13 cellular contexts compared by ENCODE assay signal in genomic region chr17:75765981-75766380, GRCh38. TPM values are rescaled to one million over a fixed set of nuclear protein-coding genes. Genes with fewer than 3 reads are reported as not detected.
A peak's percentile ranks its signal among the peaks of the same experiment; 100 is the strongest.
DNase-seq lines count a peak whose midpoint lies in the region; ATAC-seq and TF ChIP-seq lines count a peak whose summit lies in the region.
"Had no signal": no experiment of that assay in that cellular context is flagged by ENCODE, and none has a peak within 500 bp of the region (broad histone marks: within the 10 kb centered on the region; RNA-seq: fewer than 3 reads in every experiment).

No MANE protein-coding gene starts in this region.

- TF ChIP-seq EP300 in transverse colon (IDR thresholded peaks at IDR 0.05; ENCODE audit: low read depth) = no peak

- no peak for TF ChIP-seq CTCF in mesothelial cell of epicardium (IDR thresholded peaks at IDR 0.05; ENCODE audit: unreplicated experiment)
- TF ChIP-seq CTCF in transverse colon (IDR thresholded peaks at IDR 0.05) = no peak
- TF ChIP-seq CTCF in thyroid gland (IDR thresholded peaks at IDR 0.05) = no peak

- intact Hi-C loops in activated T-helper 1 cell treated with anti-CD3 and anti-CD28 coated beads, Interleukin-12 subunit alpha, Interleukin-12 subunit beta, Interleukin-2, Interleukin-4 antibody, amounts not matched to agents 30 ng/mL and 10 ng/mL and 1 ng/mL, durations not matched to agents 14 hours and 24 hours and 36 hours (cut with micrococcal nuclease) = loop anchor here (1.0 to 2.0 kb wide), 4 partner anchors 8 to 83 kb away; a partner anchor contains a TSS
- intact Hi-C loops in transverse colon (cut with DNase I; ENCODE audit: low total_unique reads) (loop anchor here (10.0 kb wide), 1 partner anchor 1331 kb away; the partner anchor contains the start of gene GPRC5C), thyroid gland (cut with DNase I) (no loop called here)

- no peak for TF ChIP-seq POLR2A in transverse colon (IDR thresholded peaks at IDR 0.05)
- TF ChIP-seq POLR2A in thyroid gland (IDR thresholded peaks at IDR 0.05) = no peak

- ATAC-seq in activated naive CD4-positive, alpha-beta T cell treated with anti-CD3 and anti-CD28 coated beads, Interleukin-2, amount 50 U/mL, for 72 hours = no peak

- no peaks in the 10 kb centered on the region for H3K9me3 ChIP-seq in transverse colon
- H3K9me3 ChIP-seq in thyroid gland = no peaks in the 10 kb centered on the region
- H3K9me3 ChIP-seq: ovary had no signal

- no peak overlapping the region for H3K4me3 ChIP-seq in transverse colon
- H3K4me3 ChIP-seq in thyroid gland (replicated peaks in 1 of 3) = no peak overlapping the region

- H3K36me3 Mint-ChIP-seq in activated naive CD4-positive, alpha-beta T cell treated with anti-CD3 and anti-CD28 coated beads, Interleukin-2, amount 50 U/mL, for 24 hours = no peaks in the 10 kb centered on the region
- no peaks in the 10 kb centered on the region for H3K36me3 Mint-ChIP-seq in activated naive CD4-positive, alpha-beta T cell treated with anti-CD3 and anti-CD28 coated beads, Interleukin-2, amount 50 U/mL, for 72 hours
- H3K36me3 Mint-ChIP-seq in activated T-helper 1 cell treated with anti-CD3 and anti-CD28 coated beads, Interleukin-12 subunit alpha, Interleukin-12 subunit beta, Interleukin-2, Interleukin-4 antibody, amounts not matched to agents 30 ng/mL and 10 ng/mL and 1 ng/mL, durations not matched to agents 14 hours and 24 hours and 36 hours (ENCODE audit: low read depth) = no peaks in the 10 kb centered on the region
- H3K36me3 Mint-ChIP-seq in mesothelial cell of epicardium = peaks cover 2% of the 10 kb centered on the region

- no peak overlapping the region for H3K27ac Mint-ChIP-seq in activated naive CD4-positive, alpha-beta T cell treated with anti-CD3 and anti-CD28 coated beads, Interleukin-2, amount 50 U/mL, for 24 hours
- peak overlapping the region in 1 of 2 donors; percentile 55 for H3K27ac Mint-ChIP-seq in activated naive CD4-positive, alpha-beta T cell treated with anti-CD3 and anti-CD28 coated beads, Interleukin-2, amount 50 U/mL, for 72 hours
- H3K27ac Mint-ChIP-seq in activated T-helper 1 cell treated with anti-CD3 and anti-CD28 coated beads, Interleukin-12 subunit alpha, Interleukin-12 subunit beta, Interleukin-2, Interleukin-4 antibody, amounts not matched to agents 30 ng/mL and 10 ng/mL and 1 ng/mL, durations not matched to agents 14 hours and 24 hours and 36 hours = no peak overlapping the region
- H3K27ac Mint-ChIP-seq in mesothelial cell of epicardium = peak overlapping the region; percentile 69

- DNase-seq in activated naive CD4-positive, alpha-beta T cell treated with anti-CD3 and anti-CD28 coated beads, Interleukin-2, amount 50 U/mL, for 72 hours (ENCODE audit: low spot score in 2 of 2) = no peak
- no peak for DNase-seq in activated T-helper 1 cell treated with anti-CD3 and anti-CD28 coated beads, Interleukin-12 subunit alpha, Interleukin-12 subunit beta, Interleukin-2, Interleukin-4 antibody, amounts not matched to agents 30 ng/mL and 10 ng/mL and 1 ng/mL, durations not matched to agents 14 hours and 24 hours and 36 hours (ENCODE audit: low spot score)
- DNase-seq in mesothelial cell of epicardium (ENCODE audit: low spot score in 2 of 2, unreplicated experiment in 2 of 2) (no peak), transverse colon (no peak), thyroid gland (no peak), NCI-H2107 (lab: John Stamatoyannopoulos, UW) (no peak), NCI-H1105 (lab: John Stamatoyannopoulos, UW) (no peak)
- DNase-seq: DMS79 treated with DMSO at 0.1 percent for 48 hours; mammary epithelial cell; NCI-H2171; NK-92 treated with Interleukin-12 subunit alpha and Interleukin-12 subunit beta, amount 100 ng/mL, for 24 hours had no signal

- WGBS in transverse colon (ENCODE audit: low coverage in 1 of 2), 2 donors = 87% methylated on average over 4 of the region's 4 CpGs; no CpG with 5 or more reads in 1 of the 2 donors
- 92 to 95% methylated on average over 2 to 4 of the region's 4 CpGs for WGBS in thyroid gland, 2 donors

- H3K9me3 Mint-ChIP-seq in activated naive CD4-positive, alpha-beta T cell treated with anti-CD3 and anti-CD28 coated beads, Interleukin-2, amount 50 U/mL, for 24 hours = no peaks in the 10 kb centered on the region
- no peaks in the 10 kb centered on the region for H3K9me3 Mint-ChIP-seq in activated naive CD4-positive, alpha-beta T cell treated with anti-CD3 and anti-CD28 coated beads, Interleukin-2, amount 50 U/mL, for 72 hours
- H3K9me3 Mint-ChIP-seq in activated T-helper 1 cell treated with anti-CD3 and anti-CD28 coated beads, Interleukin-12 subunit alpha, Interleukin-12 subunit beta, Interleukin-2, Interleukin-4 antibody, amounts not matched to agents 30 ng/mL and 10 ng/mL and 1 ng/mL, durations not matched to agents 14 hours and 24 hours and 36 hours = no peaks in the 10 kb centered on the region
- H3K9me3 Mint-ChIP-seq in mesothelial cell of epicardium = no peaks in the 10 kb centered on the region

- H3K4me1 ChIP-seq in transverse colon (peaks cover 6 to 25% (median 19%) of the 10 kb centered on the region in 4 donors), thyroid gland (peaks cover 10 to 11% of the 10 kb centered on the region in 2 donors)

- peaks cover 15% of the 10 kb centered on the region for H3K4me1 Mint-ChIP-seq in activated naive CD4-positive, alpha-beta T cell treated with anti-CD3 and anti-CD28 coated beads, Interleukin-2, amount 50 U/mL, for 24 hours
- H3K4me1 Mint-ChIP-seq in activated T-helper 1 cell treated with anti-CD3 and anti-CD28 coated beads, Interleukin-12 subunit alpha, Interleukin-12 subunit beta, Interleukin-2, Interleukin-4 antibody, amounts not matched to agents 30 ng/mL and 10 ng/mL and 1 ng/mL, durations not matched to agents 14 hours and 24 hours and 36 hours (ENCODE audit: low read depth) = peaks cover 6% of the 10 kb centered on the region
- H3K4me1 Mint-ChIP-seq in mesothelial cell of epicardium = peaks cover 8% of the 10 kb centered on the region

- H3K27me3 ChIP-seq in transverse colon (no peaks in the 10 kb centered on the region), thyroid gland (no peaks in the 10 kb centered on the region)
- H3K27me3 ChIP-seq: ovary had no signal

- H3K27ac ChIP-seq in transverse colon (peak overlapping the region; percentile 85 to 89 (median 88)), thyroid gland (peak overlapping the region in 1 of 3 donors; percentile 77)

- H3K4me3 Mint-ChIP-seq in activated naive CD4-positive, alpha-beta T cell treated with anti-CD3 and anti-CD28 coated beads, Interleukin-2, amount 50 U/mL, for 24 hours = peak overlapping the region; percentile 62
- peak overlapping the region; percentile 27 for H3K4me3 Mint-ChIP-seq in activated T-helper 1 cell treated with anti-CD3 and anti-CD28 coated beads, Interleukin-12 subunit alpha, Interleukin-12 subunit beta, Interleukin-2, Interleukin-4 antibody, amounts not matched to agents 30 ng/mL and 10 ng/mL and 1 ng/mL, durations not matched to agents 14 hours and 24 hours and 36 hours
- peak overlapping the region; percentile 53 for H3K4me3 Mint-ChIP-seq in mesothelial cell of epicardium

- H3K27me3 Mint-ChIP-seq in activated naive CD4-positive, alpha-beta T cell treated with anti-CD3 and anti-CD28 coated beads, Interleukin-2, amount 50 U/mL, for 24 hours = no peaks in the 10 kb centered on the region
- no peaks in the 10 kb centered on the region for H3K27me3 Mint-ChIP-seq in activated T-helper 1 cell treated with anti-CD3 and anti-CD28 coated beads, Interleukin-12 subunit alpha, Interleukin-12 subunit beta, Interleukin-2, Interleukin-4 antibody, amounts not matched to agents 30 ng/mL and 10 ng/mL and 1 ng/mL, durations not matched to agents 14 hours and 24 hours and 36 hours (ENCODE audit: insufficient read depth)
- H3K27me3 Mint-ChIP-seq in mesothelial cell of epicardium (ENCODE audit: low read depth) = no peaks in the 10 kb centered on the region

- in situ Hi-C loops in transverse colon (cut with MboI; ENCODE audit: low pct_ligation_motif_present in 1 of 4, low pct_unique_long_range_greater_than_20kb in 1 of 4, low sequenced_read_pairs in 3 of 4) = loop anchor here in 1 of 4 donors (25.0 kb wide), 1 partner anchor 121 kb away; the partner anchor contains the start of genes TRIM47 and TRIM65

- no peaks in the 10 kb centered on the region for H3K36me3 ChIP-seq in transverse colon
- no peaks in the 10 kb centered on the region for H3K36me3 ChIP-seq in thyroid gland
- H3K36me3 ChIP-seq: ovary had no signal

RNA-seq across cellular contexts. Expression of gene GALK1, which starts 1.0 kb away (rescaled TPM):
- 10 to 100 TPM; 54.7 to 74.8 TPM for total RNA-seq in activated naive CD4-positive, alpha-beta T cell treated with anti-CD3 and anti-CD28 coated beads, Interleukin-2, amount 50 U/mL, for 72 hours
- total RNA-seq in activated T-helper 1 cell treated with anti-CD3 and anti-CD28 coated beads, Interleukin-12 subunit alpha, Interleukin-12 subunit beta, Interleukin-2, Interleukin-4 antibody, amounts not matched to agents 30 ng/mL and 10 ng/mL and 1 ng/mL, durations not matched to agents 14 hours and 24 hours and 36 hours = 48.0 and 49.3 TPM in 2 replicates
- total RNA-seq in mesothelial cell of epicardium = 28.0 to 32.1 TPM (median 30.4 TPM) in 3 replicates
- 100 to 1,000 TPM in 1 of 4 donors, 10 to 100 TPM in 1, 1 to 10 TPM in 2; 9.3 to 116 (median 30.9) TPM for total RNA-seq in transverse colon
- total RNA-seq in thyroid gland = 10 to 100 TPM; 15.4 to 28.5 (median 24.9) TPM

RNA-seq across cellular contexts. Expression of gene UNK, which starts 18.6 kb away (rescaled TPM):
- 10 to 100 TPM; 15.3 to 29.3 TPM for total RNA-seq in activated naive CD4-positive, alpha-beta T cell treated with anti-CD3 and anti-CD28 coated beads, Interleukin-2, amount 50 U/mL, for 72 hours
- total RNA-seq in activated T-helper 1 cell treated with anti-CD3 and anti-CD28 coated beads, Interleukin-12 subunit alpha, Interleukin-12 subunit beta, Interleukin-2, Interleukin-4 antibody, amounts not matched to agents 30 ng/mL and 10 ng/mL and 1 ng/mL, durations not matched to agents 14 hours and 24 hours and 36 hours = 26.0 and 26.9 TPM in 2 replicates
- total RNA-seq in mesothelial cell of epicardium = 63.4 to 66.4 TPM (median 65.4 TPM) in 3 replicates
- 10 to 100 TPM; 24.0 to 99.1 (median 63.1) TPM for total RNA-seq in transverse colon
- 10 to 100 TPM; 32.5 to 61.4 (median 47.9) TPM for total RNA-seq in thyroid gland

RNA-seq across cellular contexts. Expression of gene ITGB4, which starts 44.7 kb away (rescaled TPM):
- 1 to 10 TPM in 1 of 2 donors, under 1 TPM in 1; 0.76 to 1.1 TPM for total RNA-seq in activated naive CD4-positive, alpha-beta T cell treated with anti-CD3 and anti-CD28 coated beads, Interleukin-2, amount 50 U/mL, for 72 hours
- total RNA-seq in activated T-helper 1 cell treated with anti-CD3 and anti-CD28 coated beads, Interleukin-12 subunit alpha, Interleukin-12 subunit beta, Interleukin-2, Interleukin-4 antibody, amounts not matched to agents 30 ng/mL and 10 ng/mL and 1 ng/mL, durations not matched to agents 14 hours and 24 hours and 36 hours = 1.4 and 2.7 TPM in 2 replicates
- total RNA-seq in mesothelial cell of epicardium (112 to 117 TPM (median 116 TPM) in 3 replicates), transverse colon (100 to 1,000 TPM; 196 to 323 (median 229) TPM), thyroid gland (10 to 100 TPM; 19.7 to 27.3 (median 23.1) TPM)
